1 cellular context compared by ENCODE assay signal in genomic region chr2:112113354-112113753, GRCh38. TPM values are rescaled to one million over a fixed set of nuclear protein-coding genes. Genes with fewer than 3 reads are reported as not detected.
"Had no signal": no experiment of that assay in that cellular context is flagged by ENCODE, and none has a peak within 500 bp of the region (broad histone marks: within the 10 kb centered on the region; RNA-seq: fewer than 3 reads in every experiment).

No MANE protein-coding gene starts in this region.

RNA-seq across cellular contexts. Expression of gene FBLN7, which starts 24.8 kb away (rescaled TPM):
- total RNA-seq: H4 had no signal
